Comparison of ENCODE assay signal across 7 cellular contexts in genomic region chr4:3151238-3151637, GRCh38.
DNase-seq lines count a peak whose midpoint lies in the region; ATAC-seq, FAIRE-seq and TF ChIP-seq lines count a peak whose summit lies in the region.
"Not testable (repeated sequence)": the region's sequence is repeated elsewhere in the genome, so short reads cannot be mapped to it uniquely, and the experiment has no call there.

No MANE protein-coding gene starts in this region.

- not testable (repeated sequence) for H2BK20ac ChIP-seq in H1 (ENCODE audit: low read length)

- H3K36me3 ChIP-seq in CD4-positive, CD25-positive, alpha-beta regulatory T cell (ENCODE audit: control insufficient read depth, insufficient read depth, low read length), result peaks cover 65% of the 10 kb centered on the region
- H3K36me3 ChIP-seq in HEK293 (ENCODE audit: control insufficient read depth in 2 of 2, insufficient read depth in 1 of 2, low read length in 2 of 2) (peaks cover 14 to 85% of the 10 kb centered on the region in 2 experiments), WERI-Rb-1 (peaks cover 82% of the 10 kb centered on the region), H1 (ENCODE audit: control insufficient read depth in 2 of 4, insufficient read depth in 4 of 4, low read length in 3 of 4) (peaks cover 22 to 63% (median 49%) of the 10 kb centered on the region in 4 experiments), HepG2 (replicated peaks in 1 of 2; ENCODE audit: control insufficient read depth in 1 of 2, insufficient read depth in 2 of 2, low read length in 2 of 2) (peaks cover 17 to 64% of the 10 kb centered on the region in 2 experiments)

- H3K4me1 ChIP-seq in CD4-positive, CD25-positive, alpha-beta regulatory T cell (ENCODE audit: control insufficient read depth, insufficient read depth, low read length, poor library complexity, severe bottlenecking); HEK293 (ENCODE audit: control insufficient read depth, insufficient read depth, low read length); H1 (replicated peaks in 1 of 4; ENCODE audit: control insufficient read depth in 3 of 4, insufficient read depth in 4 of 4, low read length in 3 of 4): not testable (repeated sequence)
- H3K4me1 ChIP-seq in HepG2 (ENCODE audit: insufficient read depth, low read length), result peaks cover 10% of the 10 kb centered on the region

- H3K23me2 ChIP-seq in H1 (ENCODE audit: low read depth, low read length), result not testable (repeated sequence)

- H4K8ac ChIP-seq in H1 (ENCODE audit: extremely low read depth, insufficient read depth, low read length), result not testable (repeated sequence)

- peak in 1 of 2 experiments; percentile 25; a peak in 1 of 4 replicates for TF ChIP-seq RAD21 in H1 (IDR thresholded peaks at IDR 0.05 in 1 of 2, conservative IDR thresholded peaks at IDR 0.05 in 1 of 2; ENCODE audit: low read depth in 2 of 2, low read length in 2 of 2)
- TF ChIP-seq RAD21 in HepG2 (CRISPR knock-in tag; IDR thresholded peaks at IDR 0.05), result not testable (repeated sequence)

- ATAC-seq in CD4-positive, CD25-positive, alpha-beta regulatory T cell (ENCODE audit: low read depth in 2 of 2); HepG2; stimulated activated naive B cell treated with anti-CD40 and anti-IgM and Interleukin-4, amounts not matched to agents 10 μg/mL and 1 μg/mL and 100 μg/mL, for 72 hours (replicated peaks): not testable (repeated sequence)

- not testable (repeated sequence) for H2BK12ac ChIP-seq in H1 (ENCODE audit: low read depth, low read length)

- BruUV-seq in HepG2 (replicated peaks; lab: Mats Ljungman, UMichigan), result not testable (repeated sequence)

- H4K20me1 ChIP-seq in H1 (replicated peaks in 1 of 2; ENCODE audit: control insufficient read depth in 1 of 2, insufficient read depth in 2 of 2, low read length in 2 of 2); HepG2 (ENCODE audit: insufficient read depth, low read length): not testable (repeated sequence)

- POLR2A ChIA-PET in HEK293 (lab: Yijun Ruan, JAX); H1 (lab: Charles Lee; ENCODE audit: partially characterized antibody); HepG2 (lab: Yijun Ruan, JAX): not testable (repeated sequence)

- H3K4ac ChIP-seq in H1 (replicated peaks; ENCODE audit: insufficient read length, low read depth, low read length), result not testable (repeated sequence)

- not testable (repeated sequence) for H3K27ac ChIP-seq in CD4-positive, CD25-positive, alpha-beta regulatory T cell (ENCODE audit: insufficient read depth, low read length, poor library complexity, severe bottlenecking); HEK293 (ENCODE audit: extremely low read depth, low read depth, low read length); WERI-Rb-1; H1 (ENCODE audit: low read depth, low read length); HepG2 (ENCODE audit: extremely low read length, insufficient read depth, low read length)

- H3K9me3 ChIP-seq in CD4-positive, CD25-positive, alpha-beta regulatory T cell (ENCODE audit: control insufficient read depth in 2 of 2, low read length in 2 of 2); HEK293 (ENCODE audit: control insufficient read depth, insufficient read depth, low read depth, low read length); WERI-Rb-1 (ENCODE audit: severe bottlenecking); H1 (ENCODE audit: insufficient read depth in 2 of 2, low read depth in 1 of 2, low read length in 1 of 2); HepG2 (ENCODE audit: low read length): not testable (repeated sequence)

- H3K36me3 Mint-ChIP-seq in CD4-positive, CD25-positive, alpha-beta regulatory T cell, result peaks cover 42% of the 10 kb centered on the region
- peaks cover 24% of the 10 kb centered on the region for H3K36me3 Mint-ChIP-seq in activated naive CD4-positive, alpha-beta T cell treated with anti-CD3 and anti-CD28 coated beads, Interleukin-2, amount 50 U/mL, for 24 hours
- H3K36me3 Mint-ChIP-seq in stimulated activated naive B cell treated with anti-CD40 and anti-IgM and Interleukin-4, amounts not matched to agents 10 μg/mL and 1 μg/mL and 100 μg/mL, for 72 hours, result peaks cover 50 to 62% of the 10 kb centered on the region in 2 donors

- not testable (repeated sequence) for H3K4me2 ChIP-seq in H1 (ENCODE audit: insufficient read depth in 1 of 2, low read depth in 2 of 2, low read length in 2 of 2); HepG2 (ENCODE audit: low read depth, low read length)

- not testable (repeated sequence) for H3K27me3 Mint-ChIP-seq in CD4-positive, CD25-positive, alpha-beta regulatory T cell; activated naive CD4-positive, alpha-beta T cell treated with anti-CD3 and anti-CD28 coated beads, Interleukin-2, amount 50 U/mL, for 24 hours; stimulated activated naive B cell treated with anti-CD40 and anti-IgM and Interleukin-4, amounts not matched to agents 10 μg/mL and 1 μg/mL and 100 μg/mL, for 72 hours

- in situ Hi-C loops in HepG2 (cut with HindIII; ENCODE audit: extremely low pct_ligation_motif_present, low pct_unique_long_range_greater_than_20kb), result not testable (repeated sequence)

- H2BK15ac ChIP-seq in H1 (ENCODE audit: low read length), result not testable (repeated sequence)

- not testable (repeated sequence) for TF ChIP-seq CTCF in HEK293 (tag by site-specific recombination; IDR thresholded peaks at IDR 0.05)
- TF ChIP-seq CTCF in WERI-Rb-1 (IDR thresholded peaks at IDR 0.05; ENCODE audit: low read depth, low read length) (peak; percentile 34; the same call in 1 of the 2 replicates), H1 (IDR thresholded peaks at IDR 0.05; ENCODE audit: control extremely low read depth in 1 of 3, insufficient read depth in 1 of 3, low read depth in 1 of 3, low read length in 3 of 3) (peak; percentile 5 to 20 (median 9); a peak in 2 of 4 replicates), HepG2 (CRISPR knock-in tag; IDR thresholded peaks at IDR 0.05) (peak; percentile 40)

- not testable (repeated sequence) for H3K18ac ChIP-seq in H1 (ENCODE audit: extremely low read depth, low read length)

- TF ChIP-seq EP300 in H1 (IDR thresholded peaks at IDR 0.05; ENCODE audit: borderline replicate concordance in 1 of 2, low read depth in 2 of 2, low read length in 2 of 2); HepG2 (IDR thresholded peaks at IDR 0.05; ENCODE audit: low read depth in 2 of 2, low read length in 2 of 2); HepG2 (CRISPR knock-in tag; IDR thresholded peaks at IDR 0.05; ENCODE audit: borderline replicate concordance): not testable (repeated sequence)

- not testable (repeated sequence) for H2AFZ ChIP-seq in H1 (ENCODE audit: low read length); HepG2 (ENCODE audit: low read length)

- not testable (repeated sequence) for H3K14ac ChIP-seq in H1 (ENCODE audit: insufficient read length)

- TF ChIP-seq POLR2A in H1 (IDR thresholded peaks at IDR 0.05; ENCODE audit: control extremely low read depth in 1 of 2, low read depth in 2 of 2, low read length in 2 of 2); HepG2 (IDR thresholded peaks at IDR 0.05; ENCODE audit: insufficient read depth in 1 of 2, low read depth in 2 of 2, low read length in 2 of 2): not testable (repeated sequence)

- not testable (repeated sequence) for H3K56ac ChIP-seq in H1 (replicated peaks; ENCODE audit: insufficient read length, low read depth, low read length)

- H3K4me1 Mint-ChIP-seq in CD4-positive, CD25-positive, alpha-beta regulatory T cell; activated naive CD4-positive, alpha-beta T cell treated with anti-CD3 and anti-CD28 coated beads, Interleukin-2, amount 50 U/mL, for 24 hours; stimulated activated naive B cell treated with anti-CD40 and anti-IgM and Interleukin-4, amounts not matched to agents 10 μg/mL and 1 μg/mL and 100 μg/mL, for 72 hours: not testable (repeated sequence)

- peak overlapping the region in 2 of 3 donors; percentile 53 to 75 for H3K27ac Mint-ChIP-seq in CD4-positive, CD25-positive, alpha-beta regulatory T cell
- peak overlapping the region; percentile 1 for H3K27ac Mint-ChIP-seq in activated naive CD4-positive, alpha-beta T cell treated with anti-CD3 and anti-CD28 coated beads, Interleukin-2, amount 50 U/mL, for 24 hours
- H3K27ac Mint-ChIP-seq in stimulated activated naive B cell treated with anti-CD40 and anti-IgM and Interleukin-4, amounts not matched to agents 10 μg/mL and 1 μg/mL and 100 μg/mL, for 72 hours, result peak overlapping the region; percentile 15

- not testable (repeated sequence) for H3K79me2 ChIP-seq in H1 (ENCODE audit: control insufficient read depth in 1 of 2, insufficient read depth in 2 of 2, low read length in 2 of 2); HepG2 (ENCODE audit: insufficient read depth, low read length)

- not testable (repeated sequence) for H4K91ac ChIP-seq in H1 (replicated peaks; ENCODE audit: insufficient read length, low read length)

- H4K5ac ChIP-seq in H1 (ENCODE audit: insufficient read length, low read depth, low read length), result not testable (repeated sequence)

- CTCF ChIA-PET in HEK293 (lab: Yijun Ruan, JAX); HepG2 (lab: Yijun Ruan, JAX; ENCODE audit: low intra/inter-chr PET ratio, low total read pairs): not testable (repeated sequence)
- CTCF ChIA-PET in H1 (lab: Charles Lee; ENCODE audit: partially characterized antibody), result interaction anchor here (0.8 to 2.2 kb wide), 3 partner anchors 9 to 17 kb away, joined by 4 to 9 read pairs (median 4); no protein-coding TSS in a partner anchor

- not testable (repeated sequence) for H3K9me3 Mint-ChIP-seq in CD4-positive, CD25-positive, alpha-beta regulatory T cell; activated naive CD4-positive, alpha-beta T cell treated with anti-CD3 and anti-CD28 coated beads, Interleukin-2, amount 50 U/mL, for 24 hours; stimulated activated naive B cell treated with anti-CD40 and anti-IgM and Interleukin-4, amounts not matched to agents 10 μg/mL and 1 μg/mL and 100 μg/mL, for 72 hours

- intact Hi-C loops in HepG2 (cut with micrococcal nuclease; ENCODE audit: unreplicated experiment), result not testable (repeated sequence)

- not testable (repeated sequence) for H3K79me1 ChIP-seq in H1 (ENCODE audit: low read depth, low read length)

- H3K4me3 Mint-ChIP-seq in CD4-positive, CD25-positive, alpha-beta regulatory T cell; activated naive CD4-positive, alpha-beta T cell treated with anti-CD3 and anti-CD28 coated beads, Interleukin-2, amount 50 U/mL, for 24 hours; stimulated activated naive B cell treated with anti-CD40 and anti-IgM and Interleukin-4, amounts not matched to agents 10 μg/mL and 1 μg/mL and 100 μg/mL, for 72 hours: not testable (repeated sequence)

- DNase-seq in CD4-positive, CD25-positive, alpha-beta regulatory T cell; WERI-Rb-1; H1 (ENCODE audit: low read depth in 1 of 2, low spot score in 2 of 2); HepG2 (ENCODE audit: low spot score); stimulated activated naive B cell treated with anti-CD40 and anti-IgM and Interleukin-4, amounts not matched to agents 10 μg/mL and 1 μg/mL and 100 μg/mL, for 72 hours: not testable (repeated sequence)

- not testable (repeated sequence) for H3K27me3 ChIP-seq in CD4-positive, CD25-positive, alpha-beta regulatory T cell (ENCODE audit: control insufficient read depth, insufficient read depth, low read length); WERI-Rb-1 (ENCODE audit: insufficient read depth, low read depth, severe bottlenecking); H1 (replicated peaks in 1 of 4; ENCODE audit: control insufficient read depth in 3 of 4, extremely low read depth in 1 of 4, insufficient read depth in 3 of 4, low read length in 3 of 4); HepG2 (ENCODE audit: control insufficient read depth in 1 of 2, insufficient read depth in 2 of 2, low read length in 2 of 2)

- FAIRE-seq in H1 (lab: Jason Lieb, UNC); HepG2 (lab: Jason Lieb, UNC): not testable (repeated sequence)

- H2AK5ac ChIP-seq in H1 (ENCODE audit: low read depth, low read length), result not testable (repeated sequence)

- 87% methylated on average over 1 of the region's 1 CpG; no CpG with 5 or more reads in 1 of the 2 experiments for WGBS in H1 (ENCODE audit: extremely low coverage in 1 of 2, insufficient coverage in 1 of 2, insufficient read length in 1 of 2, insufficient replicate concordance in 2 of 2, low coverage in 1 of 2, low lambda C conversion rate in 2 of 2, missing lambda C conversion rate in 1 of 2), 2 experiments
- 100% methylated on average over 1 of the region's 1 CpG for WGBS in HepG2 (ENCODE audit: low lambda C conversion rate)

- H3K23ac ChIP-seq in H1 (ENCODE audit: insufficient read length), result not testable (repeated sequence)

- H2BK120ac ChIP-seq in H1 (replicated peaks; ENCODE audit: low read depth, low read length), result not testable (repeated sequence)

- not testable (repeated sequence) for H2BK5ac ChIP-seq in H1 (ENCODE audit: low read depth, low read length)

- H3K9ac ChIP-seq in H1 (replicated peaks in 1 of 4; ENCODE audit: extremely low read depth in 1 of 4, low read depth in 3 of 4, low read length in 3 of 4); HepG2 (ENCODE audit: insufficient read depth, low read depth, low read length): not testable (repeated sequence)

- not testable (repeated sequence) for H3K4me3 ChIP-seq in CD4-positive, CD25-positive, alpha-beta regulatory T cell (ENCODE audit: low read depth, low read length); HEK293 (ENCODE audit: low read depth, low read length); WERI-Rb-1 (ENCODE audit: low read depth, low read length); H1 (ENCODE audit: extremely low read depth in 1 of 4, insufficient read depth in 2 of 4, low read depth in 3 of 4, low read length in 4 of 4); HepG2 (replicated peaks in 1 of 3; ENCODE audit: insufficient read depth in 1 of 3, low read depth in 2 of 3, low read length in 3 of 3)

Comparison
In these comparisons a context has a peak if more than half of its experiments do, and no peak if none do; other contexts are left out.
1. H3K27ac Mint-ChIP-seq: peak in every context shown above with its lines; median percentile 64 in CD4-positive, CD25-positive, alpha-beta regulatory T cell; 15 in stimulated activated naive B cell treated with anti-CD40 and anti-IgM and Interleukin-4, amounts not matched to agents 10 μg/mL and 1 μg/mL and 100 μg/mL, for 72 hours; 1 in activated naive CD4-positive, alpha-beta T cell treated with anti-CD3 and anti-CD28 coated beads, Interleukin-2, amount 50 U/mL, for 24 hours.